In the genomic region with DNA sequence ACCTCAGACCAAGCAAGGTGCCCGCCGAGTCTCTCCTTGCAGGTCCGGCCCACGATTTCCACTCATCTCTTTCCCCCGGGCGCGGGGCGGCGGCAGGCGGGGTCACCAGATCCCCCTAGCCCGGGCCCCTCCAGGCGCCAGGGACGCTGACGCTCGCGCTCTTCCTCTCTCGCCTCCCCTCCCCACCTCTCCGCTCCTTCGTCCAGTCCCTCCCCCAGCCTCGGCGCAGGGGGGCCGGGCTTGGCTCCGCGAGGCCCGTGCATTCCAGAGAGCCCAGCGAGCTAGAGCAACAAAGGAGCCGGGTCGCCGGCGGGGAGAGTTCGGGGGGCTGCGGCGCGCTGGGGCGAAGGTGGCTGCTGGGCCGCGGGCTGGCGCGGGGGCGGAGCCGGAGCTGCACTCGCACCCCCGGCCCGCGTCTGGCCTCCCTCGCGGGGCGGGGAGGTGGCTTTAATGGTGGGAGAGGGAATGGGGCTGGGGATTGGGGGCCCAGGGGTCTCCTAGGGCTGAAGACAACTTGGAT, we compare ENCODE assay signal across 8 cellular contexts. TPM values are rescaled to one million over a fixed set of nuclear protein-coding genes. Genes with fewer than 3 reads are reported as not detected.
A peak's percentile ranks its signal among the peaks of the same experiment; 100 is the strongest.
DNase-seq lines count a peak whose midpoint lies in the region; ATAC-seq and TF ChIP-seq lines count a peak whose summit lies in the region.

SMO (plus strand) TSS at position 262 of the 520 bp plus-strand sequence. CDS start 519 bp downstream, outside the sequence.

- intact Hi-C loops in aorta (cut with DNase I): no loop called here

- ATAC-seq in GM18498 (IDR thresholded peaks at IDR 0.05; ENCODE audit: unreplicated experiment) (peak; percentile 39), aorta (ENCODE audit: low FRiP score) (peak; percentile 81)

- H3K27me3 ChIP-seq in mucosa of stomach (ENCODE audit: control insufficient read depth, insufficient read depth, low read length) (peaks cover 40% of the 10 kb centered on the region), aorta (ENCODE audit: control insufficient read depth in 1 of 2, insufficient read depth in 2 of 2, low read length in 1 of 2) (no peaks in the 10 kb centered on the region)

- peaks cover 5% of the 10 kb centered on the region for H3K4me1 ChIP-seq in mucosa of stomach (ENCODE audit: control insufficient read depth, insufficient read depth, low read length)
- H3K4me1 ChIP-seq in aorta (ENCODE audit: control insufficient read depth in 1 of 2, insufficient read depth in 2 of 2, low read length in 2 of 2): no peaks in the 10 kb centered on the region

- WGBS in aorta, 2 donors: 0 to 1% methylated on average over 32 to 48 of the region's 48 CpGs

- H3K27ac ChIP-seq in aorta (ENCODE audit: low read depth in 1 of 2, low read length in 2 of 2): no peak within 1 kb of the TSS

- H3K4me3 ChIP-seq in epithelial cell of esophagus (ENCODE audit: low read length): peak within 1 kb of the TSS; percentile 70
- H3K4me3 ChIP-seq in mucosa of stomach (ENCODE audit: low read length): no peak within 1 kb of the TSS
- H3K4me3 ChIP-seq in aorta (ENCODE audit: low read length in 2 of 2): peak within 1 kb of the TSS; percentile 74 to 90

- peak within 1 kb of the TSS; percentile 53 for H3K9ac ChIP-seq in mucosa of stomach (ENCODE audit: low read length)

- H3K36me3 ChIP-seq in mucosa of stomach (ENCODE audit: control insufficient read depth, insufficient read depth, low read length): no peaks in the 10 kb centered on the region
- no peaks in the 10 kb centered on the region for H3K36me3 ChIP-seq in aorta (ENCODE audit: control insufficient read depth in 1 of 2, insufficient read depth in 2 of 2, low read length in 1 of 2)

- H3K9me3 ChIP-seq in mucosa of stomach (ENCODE audit: control insufficient read depth, low read length): no peaks in the 10 kb centered on the region
- H3K9me3 ChIP-seq in aorta (ENCODE audit: control insufficient read depth, low read length): no peaks in the 10 kb centered on the region

- no peak for TF ChIP-seq CTCF in epithelial cell of esophagus (IDR thresholded peaks at IDR 0.05; ENCODE audit: insufficient read depth, low read depth, low read length, missing control alignments)

- DNase-seq in AG20443 (ENCODE audit: low spot score) (peak; percentile 73), SK-MEL-5 (ENCODE audit: low read depth, low spot score) (peak; percentile 52), epithelial cell of esophagus (ENCODE audit: low read depth) (peak; percentile 41), aorta (peak; percentile 67 to 86), NCI-H2081 treated with DMSO at 0.1 percent for 48 hours (lab: John Stamatoyannopoulos, UW) (no peak), activated gamma-delta T cell (lab: John Stamatoyannopoulos, UW) (no peak)

- in situ Hi-C loops in SK-MEL-5 (cut with HindIII; ENCODE audit: low pct_unique_long_range_greater_than_20kb, low sequenced_read_pairs): no loop called here

RNA-seq across cellular contexts. Expression of gene SMO, which starts in this region (rescaled TPM):
- total RNA-seq in SK-MEL-5 (2014; rRNA removed; shearing (Covaris generic)): 25.8 and 29.6 TPM in 2 replicates
- 34.1 and 45.2 TPM in 2 replicates for polyA plus RNA-seq in SK-MEL-5 (2015; cell fraction: cytosol; rRNA removed)
- 56.2 and 67.4 TPM in 2 replicates for polyA plus RNA-seq in SK-MEL-5 (2015; cell fraction: nucleus; rRNA removed)
- total RNA-seq in aorta: 10 to 100 TPM in 1 of 2 donors, 1 to 10 TPM in 1; 7.6 to 17.6 TPM
- polyA plus RNA-seq in aorta: 10 to 100 TPM in 1 of 2 donors, 1 to 10 TPM in 1; 2.9 to 13.0 TPM

Comparison
In these comparisons a context has a peak if more than half of its experiments do, and no peak if none do; other contexts are left out.
1. DNase-seq: peak in AG20443 (single experiment), SK-MEL-5 (single experiment), epithelial cell of esophagus (single experiment) and aorta (2 of 2); none in NCI-H2081 treated with DMSO at 0.1 percent for 48 hours (single experiment) and activated gamma-delta T cell (single experiment).